1 cellular context compared by ENCODE assay signal in genomic region chr1:45803299-45803780, GRCh38.
A peak's percentile ranks its signal among the peaks of the same experiment; 100 is the strongest.
TF ChIP-seq lines count a peak whose summit lies in the region.

Gene MAST2 (plus strand): TSS chr1:45803612. CDS start chr1:45803896, 284 bp downstream.

TF ChIP-seq in GM12878, 131 proteins besides CTCF, POLR2A, EP300 and RAD21 (continued from another document):
- TF ChIP-seq NKRF (conservative IDR thresholded peaks at IDR 0.05) (peak; percentile 84), DPF2 (IDR thresholded peaks at IDR 0.05) (peak; percentile 59; the same call in 1 of the 2 replicates), MXI1 (IDR thresholded peaks at IDR 0.05; ENCODE audit: low read depth, low read length) (0 out of 2 replicates have a peak, but pooled peaks have one; percentile 44), KLF5 (IDR thresholded peaks at IDR 0.05; ENCODE audit: partially characterized antibody) (peak; percentile 53), MYB (IDR thresholded peaks at IDR 0.05; ENCODE audit: borderline replicate concordance, low read depth, low read length) (no peak), RELA (IDR thresholded peaks at IDR 0.05; ENCODE audit: borderline replicate concordance, partially characterized antibody) (no peak), TAF1 (IDR thresholded peaks at IDR 0.05; ENCODE audit: borderline replicate concordance, low read depth, low read length) (peak; percentile 54; the same call in 1 of the 2 replicates), RB1 (IDR thresholded peaks at IDR 0.05; ENCODE audit: borderline replicate concordance) (peak; percentile 83; the same call in 1 of the 2 replicates), CREB1 (IDR thresholded peaks at IDR 0.05; ENCODE audit: low read depth) (no peak), PKNOX1 (IDR thresholded peaks at IDR 0.05) (no peak), BHLHE40 (IDR thresholded peaks at IDR 0.05; ENCODE audit: borderline replicate concordance in 1 of 2, low read depth in 2 of 2, low read length in 1 of 2) (peak in 1 of 2 experiments; percentile 89; a peak in 2 of 4 replicates), NRF1 (conservative IDR thresholded peaks at IDR 0.05; ENCODE audit: low read depth, low read length) (peak; percentile 67), IKZF2 (IDR thresholded peaks at IDR 0.05) (no peak), NR2F1 (conservative IDR thresholded peaks at IDR 0.05) (0 out of 2 replicates have a peak, but pooled peaks have one; percentile 47), MLLT1 (IDR thresholded peaks at IDR 0.05) (no peak), POLR2AphosphoS2 (IDR thresholded peaks at IDR 0.05; ENCODE audit: low read depth, low read length) (peak; percentile 61; the same call in 1 of the 2 replicates), SMAD5 (IDR thresholded peaks at IDR 0.05; ENCODE audit: low read depth) (peak; percentile 12; the same call in 1 of the 2 replicates), BCL3 (IDR thresholded peaks at IDR 0.05; ENCODE audit: borderline replicate concordance, insufficient read depth, low read depth, low read length, poor library complexity, severe bottlenecking) (peak; percentile 25), EED (IDR thresholded peaks at IDR 0.05; ENCODE audit: low read depth) (no peak)
